Comparison of ENCODE assay signal across 17 cellular contexts in genomic region chr13:111505175-111505777, GRCh38.
DNase-seq lines count a peak whose midpoint lies in the region; ATAC-seq, FAIRE-seq and TF ChIP-seq lines count a peak whose summit lies in the region.
"Had no signal": no experiment of that assay in that cellular context is flagged by ENCODE, and none has a peak within 500 bp of the region (broad histone marks: within the 10 kb centered on the region; RNA-seq: fewer than 3 reads in every experiment).

No MANE protein-coding gene starts in this region.

- 14% methylated on average over 10 of the region's 20 CpGs for WGBS in K562 (ENCODE audit: insufficient coverage, low coverage, missing lambda C conversion rate)

- TF ChIP-seq RAD21 in K562 (CRISPR knock-in tag; conservative IDR thresholded peaks at IDR 0.05 in 1 of 2, IDR thresholded peaks at IDR 0.05 in 1 of 2): peak; percentile 28 to 62; a peak in 3 of 4 replicates

- no peak overlapping the region for H3K27ac ChIP-seq in K562 (ENCODE audit: extremely low read depth, low read depth, low read length)
- H3K27ac ChIP-seq: SJSA1, skin epidermis, vagina had no signal

- CTCF ChIA-PET in K562 (lab: Yijun Ruan, JAX; ENCODE audit: low intra/inter-chr PET ratio): interaction anchor here (0.6 kb wide), 1 partner anchor 1101 kb away, joined by 5 read pairs; no protein-coding TSS in a partner anchor

- H3K4me3 ChIP-seq in K562: no peak overlapping the region
- H3K4me3 ChIP-seq: mucosa of descending colon, SJSA1, skin epidermis, vagina had no signal

- no peaks in the 10 kb centered on the region for H4K20me1 ChIP-seq in K562 (replicated peaks; ENCODE audit: control insufficient read depth, insufficient read depth, low read length)

- H3K4me2 ChIP-seq in K562 (ENCODE audit: insufficient read depth, low read length): no peak overlapping the region

- ATAC-seq in K562 (peak; percentile 93), HG02870 (IDR thresholded peaks at IDR 0.05; ENCODE audit: unreplicated experiment) (no peak), HG03159 (IDR thresholded peaks at IDR 0.05; ENCODE audit: unreplicated experiment) (no peak)
- ATAC-seq: mucosa of descending colon had no signal

- TF ChIP-seq CTCF in K562 (IDR thresholded peaks at IDR 0.05 in 2 of 3, conservative IDR thresholded peaks at IDR 0.05 in 1 of 3; ENCODE audit: insufficient read depth in 2 of 3, low read depth in 1 of 3, low read length in 3 of 3): peak; percentile 68 to 98 (median 84)

- no TSS peak for BruUV-seq in K562 (replicated peaks; lab: Mats Ljungman, UMichigan)

- no peaks in the 10 kb centered on the region; a peak in 1 of 5 replicates for H3K4me1 ChIP-seq in K562 (replicated peaks in 1 of 2; ENCODE audit: control insufficient read depth in 2 of 2, insufficient read depth in 2 of 2, low read length in 2 of 2)
- H3K4me1 ChIP-seq: SJSA1, vagina had no signal

- in situ Hi-C loops in KBM-7 (cut with MboI; ENCODE audit: low pct_unique_long_range_greater_than_20kb, low sequenced_read_pairs) (no loop called here), K562 (cut with MboI) (no loop called here)

- peaks cover 0 to 20% of the 10 kb centered on the region in 2 experiments; a peak in 2 of 5 replicates for H3K27me3 ChIP-seq in K562 (ENCODE audit: control insufficient read depth in 2 of 2, insufficient read depth in 2 of 2, low read length in 2 of 2)
- H3K27me3 ChIP-seq: vagina had no signal

- no peak for TF ChIP-seq EP300 in K562 (IDR thresholded peaks at IDR 0.05; ENCODE audit: low read length)

- H3K36me3 ChIP-seq in K562 (ENCODE audit: control insufficient read depth, insufficient read depth, low read length): no peaks in the 10 kb centered on the region
- H3K36me3 ChIP-seq: SJSA1, vagina had no signal

- no peak for TF ChIP-seq POLR2A in K562 (conservative IDR thresholded peaks at IDR 0.05)

- H3K9me1 ChIP-seq in K562 (ENCODE audit: control insufficient read depth, insufficient read depth, low read length): no peaks in the 10 kb centered on the region

- intact Hi-C loops in K562 (cut with micrococcal nuclease): no loop called here
- intact Hi-C loops in posterior vena cava (cut with DNase I): no loop called here

- no peak for FAIRE-seq in K562 (lab: Jason Lieb, UNC)

- H3K9ac ChIP-seq in K562 (ENCODE audit: insufficient read depth in 1 of 2, low read depth in 2 of 2, low read length in 2 of 2): no peak overlapping the region

- H2AFZ ChIP-seq in K562 (ENCODE audit: low read depth, low read length): no peak overlapping the region

- POLR2A ChIA-PET in K562 (lab: Yijun Ruan, JAX): interaction anchor here (0.5 to 0.6 kb wide), 2 partner anchors 21 to 22 kb away, joined by 3 read pairs; no protein-coding TSS in a partner anchor

- no peaks in the 10 kb centered on the region for H3K9me3 ChIP-seq in K562 (replicated peaks; ENCODE audit: control insufficient read depth, insufficient read depth, low read depth, low read length)
- H3K9me3 ChIP-seq: mucosa of descending colon, SJSA1, vagina had no signal

- no peaks in the 10 kb centered on the region for H3K79me2 ChIP-seq in K562 (ENCODE audit: control insufficient read depth, insufficient read depth, low read length)

- DNase-seq in NCI-H524 (lab: John Stamatoyannopoulos, UW) (peak; percentile 7 to 36), NCI-H524 treated with DMSO at 0.1 percent for 48 hours (lab: John Stamatoyannopoulos, UW) (no peak), KBM-7 (peak; percentile 19), K562 (ENCODE audit: extremely low read depth in 1 of 4, low spot score in 3 of 4) (peak; percentile 41 to 58 (median 50)), posterior vena cava (ENCODE audit: low spot score) (peak; percentile 54), amygdala (lab: John Stamatoyannopoulos, UW) (no peak)
- DNase-seq: activated CD4-positive, alpha-beta T cell treated with anti-CD3 and anti-CD28 coated beads, Interleukin-2, amount 10 ng/mL, durations not matched to agents 7 days and 5 days; activated naive CD8-positive, alpha-beta T cell treated with anti-CD3 and anti-CD28 coated beads, Interleukin-2, amount 10 ng/mL, durations not matched to agents 7 days and 5 days; effector memory CD4-positive, alpha-beta T cell; GF-D8; mucosa of descending colon; NCI-H2081 treated with DMSO at 0.1 percent for 48 hours had no signal

TF ChIP-seq in K562, 482 proteins besides CTCF, POLR2A, EP300 and RAD21:
- TF ChIP-seq, protein P1, sequence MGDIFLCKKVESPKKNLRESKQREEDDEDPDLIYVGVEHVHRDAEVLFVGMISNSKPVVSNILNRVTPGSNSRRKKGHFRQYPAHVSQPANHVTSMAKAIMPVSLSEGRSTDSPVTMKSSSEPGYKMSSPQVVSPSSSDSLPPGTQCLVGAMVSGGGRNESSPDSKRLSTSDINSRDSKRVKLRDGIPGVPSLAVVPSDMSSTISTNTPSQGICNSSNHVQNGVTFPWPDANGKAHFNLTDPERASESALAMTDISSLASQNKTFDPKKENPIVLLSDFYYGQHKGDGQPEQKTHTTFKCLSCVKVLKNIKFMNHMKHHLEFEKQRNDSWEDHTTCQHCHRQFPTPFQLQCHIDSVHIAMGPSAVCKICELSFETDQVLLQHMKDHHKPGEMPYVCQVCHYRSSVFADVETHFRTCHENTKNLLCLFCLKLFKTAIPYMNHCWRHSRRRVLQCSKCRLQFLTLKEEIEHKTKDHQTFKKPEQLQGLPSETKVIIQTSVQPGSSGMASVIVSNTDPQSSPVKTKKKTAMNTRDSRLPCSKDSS (IDR thresholded peaks at IDR 0.05; ENCODE audit: low read depth, partially characterized antibody): no peak
- no peak for TF ChIP-seq ZBTB43 (CRISPR knock-in tag; IDR thresholded peaks at IDR 0.05)
- no peak for TF ChIP-seq SMARCB1 (IDR thresholded peaks at IDR 0.05; ENCODE audit: insufficient read length, low read depth)
- TF ChIP-seq BCL6 (CRISPR knock-in tag; IDR thresholded peaks at IDR 0.05): no peak
- TF ChIP-seq HDAC1 (IDR thresholded peaks at IDR 0.05): no peak
- no peak for TF ChIP-seq NONO (IDR thresholded peaks at IDR 0.05; ENCODE audit: low read depth in 2 of 2, low read length in 1 of 2)
- TF ChIP-seq ZNF551 (CRISPR knock-in tag; IDR thresholded peaks at IDR 0.05): no peak
- no peak for TF ChIP-seq NR2C1 (IDR thresholded peaks at IDR 0.05)
- TF ChIP-seq NR2C1 (tag; IDR thresholded peaks at IDR 0.05): no peak
- no peak for TF ChIP-seq ZFP30 (CRISPR knock-in tag; IDR thresholded peaks at IDR 0.05; ENCODE audit: borderline replicate concordance)
- TF ChIP-seq FOSL1 (tag; conservative IDR thresholded peaks at IDR 0.05): no peak
- no peak for TF ChIP-seq FOXP4 (CRISPR knock-in tag; IDR thresholded peaks at IDR 0.05; ENCODE audit: borderline replicate concordance)
- no peak for TF ChIP-seq ZNF785 (CRISPR knock-in tag; IDR thresholded peaks at IDR 0.05)
- no peak for TF ChIP-seq PHB (CRISPR knock-in tag; IDR thresholded peaks at IDR 0.05)
- no peak for TF ChIP-seq ETS2 (tag; IDR thresholded peaks at IDR 0.05; ENCODE audit: borderline replicate concordance, poor library complexity, severe bottlenecking)
- no peak for TF ChIP-seq MECOM (CRISPR knock-in tag; IDR thresholded peaks at IDR 0.05)
- no peak for TF ChIP-seq HDAC6 (IDR thresholded peaks at IDR 0.05; ENCODE audit: low read depth, low read length)
- TF ChIP-seq TBP (optimal IDR thresholded peaks at IDR 0.05; ENCODE audit: low read depth, low read length): no peak
- TF ChIP-seq SMARCA4 (IDR thresholded peaks at IDR 0.05): no peak
- no peak for TF ChIP-seq ZFPM2 (CRISPR knock-in tag; IDR thresholded peaks at IDR 0.05)

Comparison
In these comparisons a context has a peak if more than half of its experiments do, and no peak if none do; other contexts are left out.
1. DNase-seq: peak in NCI-H524 (2 of 2), KBM-7 (single experiment), K562 (4 of 4) and posterior vena cava (single experiment); none in NCI-H524 treated with DMSO at 0.1 percent for 48 hours (single experiment) and amygdala (0 of 56).